19 cellular contexts compared by ENCODE assay signal in genomic region chr16:79668502-79668901, GRCh38.
"Had no signal": no experiment of that assay in that cellular context is flagged by ENCODE, and none has a peak within 500 bp of the region (broad histone marks: within the 10 kb centered on the region; RNA-seq: fewer than 3 reads in every experiment).

No MANE protein-coding gene starts in this region.

- DNase-seq: KBM-7, MG63, NCI-H1092, NCI-H1105 treated with DMSO at 0.1 percent for 48 hours, NCI-H1417 treated with DMSO at 0.1 percent for 48 hours, NCI-H146, NCI-H1694 treated with DMSO at 0.1 percent for 48 hours, NCI-H1930, NCI-H2081, NCI-H2107, NCI-H2227 treated with DMSO at 0.1 percent for 48 hours, NCI-H524, NCI-H526 treated with DMSO at 0.1 percent for 48 hours, NCI-H748 treated with DMSO at 0.1 percent for 48 hours, Right ventricle myocardium superior, RPMI8226, SIG-M5 had no signal

- H3K9me3 ChIP-seq: MG63, SJSA1 had no signal

- H3K27ac ChIP-seq: SJSA1, SK-N-MC had no signal

- H3K36me3 ChIP-seq: MG63, SJSA1 had no signal

- H3K27me3 ChIP-seq: MG63, SJSA1 had no signal

- H3K4me1 ChIP-seq: SJSA1 had no signal

- H3K4me3 ChIP-seq: MG63, SJSA1, SK-N-MC had no signal
